8 cellular contexts compared by ENCODE assay signal in the genomic region with DNA sequence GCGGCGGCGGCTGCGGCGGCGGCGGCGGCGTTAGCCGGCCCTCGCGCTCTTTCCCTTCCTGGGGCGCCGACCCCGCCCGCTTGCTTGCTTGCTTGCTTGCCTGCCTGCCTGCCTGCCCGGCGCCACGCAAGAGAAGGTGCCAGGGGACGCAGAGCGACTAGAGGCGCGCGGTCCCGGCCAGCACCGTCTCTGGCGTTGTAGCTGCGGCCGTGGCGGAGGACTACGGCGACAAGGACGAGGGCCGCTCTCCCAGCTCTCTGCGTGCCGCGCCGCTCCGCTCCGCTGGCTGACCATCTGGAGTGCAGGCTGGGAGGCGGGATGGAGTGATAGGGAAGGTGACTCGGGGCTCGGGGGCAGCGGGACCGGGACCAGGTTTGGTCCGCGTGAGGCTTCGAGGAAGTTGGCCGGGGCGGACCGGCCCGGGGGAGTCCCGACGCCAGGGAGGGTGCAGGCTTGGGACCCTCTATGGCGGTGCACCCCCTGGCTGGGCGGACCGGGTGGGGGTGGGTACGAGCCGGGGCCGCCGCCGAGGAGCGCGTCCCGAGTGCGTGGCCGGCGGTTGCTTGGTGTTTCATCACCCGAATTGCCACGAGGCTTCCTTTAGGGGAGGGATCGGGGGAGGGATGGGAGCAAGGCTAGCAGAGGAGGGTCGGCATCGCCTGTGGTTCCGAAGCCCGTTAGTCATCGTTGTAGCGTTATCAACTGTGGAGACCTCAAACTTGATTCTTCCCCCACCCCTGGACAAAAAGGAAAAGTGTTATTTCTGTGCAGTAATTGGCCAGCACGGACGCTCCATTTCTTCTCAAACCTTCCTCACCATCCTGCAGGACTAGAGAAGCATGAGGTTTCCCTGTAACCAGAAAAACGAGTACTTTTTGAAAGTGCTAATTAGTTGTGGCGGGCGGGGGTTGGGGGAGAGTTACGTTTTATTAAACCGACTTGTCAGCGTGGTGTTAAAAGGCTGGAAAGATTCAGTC. TPM values are rescaled to one million over a fixed set of nuclear protein-coding genes. Genes with fewer than 3 reads are reported as not detected.
DNase-seq lines count a peak whose midpoint lies in the region; ATAC-seq and TF ChIP-seq lines count a peak whose summit lies in the region.

No MANE protein-coding gene starts in this region.

- no peaks in the 10 kb centered on the region for H3K9me3 ChIP-seq in tibial nerve

- peak overlapping the region; percentile 92 to 100 (median 97) for H3K4me3 ChIP-seq in tibial nerve

- H3K27me3 ChIP-seq in tibial nerve: no peaks in the 10 kb centered on the region

- CTCF ChIA-PET in activated naive CD4-positive, alpha-beta T cell treated with anti-CD3 and anti-CD28 coated beads, Interleukin-2, amount 10 ng/mL, durations not matched to agents 7 days and 5 days (lab: Charles Lee): interaction anchor here (1.0 to 1.3 kb wide), 2 partner anchors 14 to 16 kb away, joined by 3 to 6 read pairs; a partner anchor contains a TSS

- in situ Hi-C loops in Caki2 (cut with HindIII; ENCODE audit: low pct_unique_long_range_greater_than_20kb, low sequenced_read_pairs): loop anchor here (5.0 kb wide), 1 partner anchor 38 kb away; no protein-coding TSS in a partner anchor

- ATAC-seq in GM19397 (IDR thresholded peaks at IDR 0.05; ENCODE audit: unreplicated experiment) (peak; percentile 30), omental fat pad (ENCODE audit: low FRiP score) (peak; percentile 61)

- WGBS in tibial nerve, 2 donors: 1% methylated on average over 40 to 79 of the region's 85 CpGs

- H3K27me3 Mint-ChIP-seq in activated naive CD4-positive, alpha-beta T cell treated with anti-CD3 and anti-CD28 coated beads, Interleukin-2, amount 10 ng/mL, durations not matched to agents 7 days and 5 days: no peaks in the 10 kb centered on the region

- H3K27ac Mint-ChIP-seq in activated naive CD4-positive, alpha-beta T cell treated with anti-CD3 and anti-CD28 coated beads, Interleukin-2, amount 10 ng/mL, durations not matched to agents 7 days and 5 days: peak overlapping the region; percentile 98

- peaks cover 43% of the 10 kb centered on the region for H3K4me1 Mint-ChIP-seq in activated naive CD4-positive, alpha-beta T cell treated with anti-CD3 and anti-CD28 coated beads, Interleukin-2, amount 10 ng/mL, durations not matched to agents 7 days and 5 days

- H3K27ac ChIP-seq in tibial nerve: peak overlapping the region; percentile 86 to 98 (median 97)

- no peak for TF ChIP-seq EP300 in tibial nerve (IDR thresholded peaks at IDR 0.05)

- TF ChIP-seq POLR2A in tibial nerve (IDR thresholded peaks at IDR 0.05): no peak

- DNase-seq in Caki2 (ENCODE audit: low read depth) (peak; percentile 82), HK-2 (ENCODE audit: unreplicated experiment) (peak; percentile 79), SIG-M5 treated with dmso at 0.1 percent for 504 hours (lab: John Stamatoyannopoulos, UW; ENCODE audit: unreplicated experiment) (peak; percentile 78), globus pallidus (ENCODE audit: low spot score) (peak; percentile 39), omental fat pad (ENCODE audit: low spot score) (no peak), tibial nerve (ENCODE audit: low spot score in 2 of 2) (peak in 1 of 2 donors; percentile 45)
- peak; percentile 75 for DNase-seq in activated naive CD4-positive, alpha-beta T cell treated with anti-CD3 and anti-CD28 coated beads, Interleukin-2, amount 10 ng/mL, durations not matched to agents 7 days and 5 days

- H3K4me1 ChIP-seq in tibial nerve: peaks cover 0 to 39% (median 8%) of the 10 kb centered on the region in 4 donors

- TF ChIP-seq CTCF in omental fat pad (IDR thresholded peaks at IDR 0.05) (no peak), tibial nerve (IDR thresholded peaks at IDR 0.05) (peak in 2 of 5 experiments; percentile 2 to 17)

- H3K36me3 Mint-ChIP-seq in activated naive CD4-positive, alpha-beta T cell treated with anti-CD3 and anti-CD28 coated beads, Interleukin-2, amount 10 ng/mL, durations not matched to agents 7 days and 5 days: peaks cover 7% of the 10 kb centered on the region

- H3K4me3 Mint-ChIP-seq in activated naive CD4-positive, alpha-beta T cell treated with anti-CD3 and anti-CD28 coated beads, Interleukin-2, amount 10 ng/mL, durations not matched to agents 7 days and 5 days: peak overlapping the region; percentile 92

- no peaks in the 10 kb centered on the region for H3K9me3 Mint-ChIP-seq in activated naive CD4-positive, alpha-beta T cell treated with anti-CD3 and anti-CD28 coated beads, Interleukin-2, amount 10 ng/mL, durations not matched to agents 7 days and 5 days

- H3K36me3 ChIP-seq in tibial nerve: no peaks in the 10 kb centered on the region

RNA-seq across cellular contexts. Expression of a gene that starts 0.6 kb away (rescaled TPM):
- 50.5 and 68.5 TPM in 2 replicates for total RNA-seq in Caki2 (2014; rRNA removed; shearing (Covaris generic); ENCODE audit: low replicate concordance)
- total RNA-seq in omental fat pad (10 to 100 TPM; 54.9 to 64.5 (median 55.9) TPM), tibial nerve (10 to 100 TPM; 42.6 to 53.3 (median 45.3) TPM)

RNA-seq across cellular contexts. Expression of a gene that starts 14.2 kb away (rescaled TPM):
- total RNA-seq in Caki2 (2014; rRNA removed; shearing (Covaris generic); ENCODE audit: low replicate concordance): not detected in 2 replicates
- total RNA-seq in omental fat pad: not detected
- 10 to 100 TPM in 2 of 4 donors, 1 to 10 TPM in 2; 8.7 to 11.6 (median 9.7) TPM for total RNA-seq in tibial nerve

RNA-seq across cellular contexts. Expression of a gene that starts 47.2 kb away (rescaled TPM):
- total RNA-seq in Caki2 (2014; rRNA removed; shearing (Covaris generic); ENCODE audit: low replicate concordance): 14.5 and 17.4 TPM in 2 replicates
- total RNA-seq in omental fat pad: 10 to 100 TPM; 20.4 to 33.9 (median 27.4) TPM
- total RNA-seq in tibial nerve: 10 to 100 TPM; 25.2 to 36.7 (median 29.3) TPM
